1 cellular context compared by ENCODE assay signal in genomic region chr11:69800278-69800677, GRCh38.
TF ChIP-seq lines count a peak whose summit lies in the region.

No MANE protein-coding gene starts in this region.

TF ChIP-seq in K562, 482 proteins besides CTCF, POLR2A, EP300 and RAD21:
- TF ChIP-seq BCOR (IDR thresholded peaks at IDR 0.05) (0 out of 2 replicates have a peak, but pooled peaks have one; percentile 15), HNRNPUL1 (IDR thresholded peaks at IDR 0.05; ENCODE audit: low read length) (no peak), RBM25 (IDR thresholded peaks at IDR 0.05; ENCODE audit: low read depth, low read length, severe bottlenecking) (peak; percentile 64), FOXJ3 (CRISPR knock-in tag; IDR thresholded peaks at IDR 0.05) (no peak)
TF ChIP-seq in K562: peak in this region for 2.
